In the genomic region with DNA sequence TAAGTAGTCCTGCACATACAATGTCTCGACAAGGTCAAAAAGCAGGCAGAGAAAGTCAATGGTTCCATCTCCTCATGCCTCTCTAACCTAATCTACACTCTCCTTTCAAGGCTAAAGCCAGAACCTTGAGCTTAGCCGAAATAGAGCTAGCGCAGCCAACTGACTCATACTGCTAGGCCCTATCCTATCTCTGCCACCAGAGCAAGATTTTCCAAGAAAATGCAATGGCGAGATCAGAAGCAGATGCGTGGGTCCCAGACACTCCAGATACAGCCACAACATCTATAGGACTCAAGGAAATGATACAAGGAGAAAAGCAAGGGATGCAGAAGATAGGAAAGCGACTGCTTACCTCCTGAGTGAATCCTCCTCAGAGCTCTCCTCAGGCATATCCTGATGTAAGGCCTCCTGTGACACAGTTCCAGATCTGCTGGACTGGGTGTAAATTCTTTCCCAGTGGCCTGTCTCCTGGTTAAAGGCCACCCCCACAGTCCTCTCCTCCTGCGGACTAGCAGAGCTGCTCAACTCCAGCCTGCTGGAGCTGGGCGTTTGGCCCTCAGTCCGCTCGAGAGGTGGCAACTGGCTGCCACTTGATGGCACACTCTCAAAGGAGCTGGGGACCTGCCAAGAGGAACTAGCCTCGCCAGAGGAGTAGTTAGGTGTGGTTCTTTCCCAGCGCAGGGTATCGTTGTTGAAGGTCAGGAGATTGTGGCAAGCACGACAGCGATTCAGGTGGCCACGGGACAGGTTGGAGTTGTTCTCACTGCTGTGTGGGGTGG, we compare ENCODE assay signal across 2 cellular contexts.
TF ChIP-seq lines count a peak whose summit lies in the region.

No MANE protein-coding gene starts in this region.

TF ChIP-seq in K562, 482 proteins besides CTCF, POLR2A, EP300 and RAD21 (continues in another document):
- TF ChIP-seq, protein P1, sequence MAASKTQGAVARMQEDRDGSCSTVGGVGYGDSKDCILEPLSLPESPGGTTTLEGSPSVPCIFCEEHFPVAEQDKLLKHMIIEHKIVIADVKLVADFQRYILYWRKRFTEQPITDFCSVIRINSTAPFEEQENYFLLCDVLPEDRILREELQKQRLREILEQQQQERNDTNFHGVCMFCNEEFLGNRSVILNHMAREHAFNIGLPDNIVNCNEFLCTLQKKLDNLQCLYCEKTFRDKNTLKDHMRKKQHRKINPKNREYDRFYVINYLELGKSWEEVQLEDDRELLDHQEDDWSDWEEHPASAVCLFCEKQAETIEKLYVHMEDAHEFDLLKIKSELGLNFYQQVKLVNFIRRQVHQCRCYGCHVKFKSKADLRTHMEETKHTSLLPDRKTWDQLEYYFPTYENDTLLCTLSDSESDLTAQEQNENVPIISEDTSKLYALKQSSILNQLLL (CRISPR knock-in tag; IDR thresholded peaks at IDR 0.05; ENCODE audit: borderline replicate concordance) = no peak
- TF ChIP-seq, protein P2, sequence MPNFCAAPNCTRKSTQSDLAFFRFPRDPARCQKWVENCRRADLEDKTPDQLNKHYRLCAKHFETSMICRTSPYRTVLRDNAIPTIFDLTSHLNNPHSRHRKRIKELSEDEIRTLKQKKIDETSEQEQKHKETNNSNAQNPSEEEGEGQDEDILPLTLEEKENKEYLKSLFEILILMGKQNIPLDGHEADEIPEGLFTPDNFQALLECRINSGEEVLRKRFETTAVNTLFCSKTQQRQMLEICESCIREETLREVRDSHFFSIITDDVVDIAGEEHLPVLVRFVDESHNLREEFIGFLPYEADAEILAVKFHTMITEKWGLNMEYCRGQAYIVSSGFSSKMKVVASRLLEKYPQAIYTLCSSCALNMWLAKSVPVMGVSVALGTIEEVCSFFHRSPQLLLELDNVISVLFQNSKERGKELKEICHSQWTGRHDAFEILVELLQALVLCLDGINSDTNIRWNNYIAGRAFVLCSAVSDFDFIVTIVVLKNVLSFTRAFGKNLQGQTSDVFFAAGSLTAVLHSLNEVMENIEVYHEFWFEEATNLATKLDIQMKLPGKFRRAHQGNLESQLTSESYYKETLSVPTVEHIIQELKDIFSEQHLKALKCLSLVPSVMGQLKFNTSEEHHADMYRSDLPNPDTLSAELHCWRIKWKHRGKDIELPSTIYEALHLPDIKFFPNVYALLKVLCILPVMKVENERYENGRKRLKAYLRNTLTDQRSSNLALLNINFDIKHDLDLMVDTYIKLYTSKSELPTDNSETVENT (CRISPR knock-in tag; IDR thresholded peaks at IDR 0.05) = no peak
- TF ChIP-seq ZNF274 (IDR thresholded peaks at IDR 0.05; ENCODE audit: borderline replicate concordance, low read depth, low read length) (no peak), SOX6 (IDR thresholded peaks at IDR 0.05) (peak; percentile 80), PTTG1 (tag; IDR thresholded peaks at IDR 0.05; ENCODE audit: low read depth) (no peak), HNRNPUL1 (IDR thresholded peaks at IDR 0.05; ENCODE audit: low read length) (no peak), SNIP1 (IDR thresholded peaks at IDR 0.05; ENCODE audit: low read depth) (no peak), PML (IDR thresholded peaks at IDR 0.05; ENCODE audit: low read length) (peak; percentile 45; the same call in 1 of the 2 replicates), GATAD2B (IDR thresholded peaks at IDR 0.05; ENCODE audit: borderline replicate concordance) (no peak), ZNF263 (CRISPR knock-in tag; IDR thresholded peaks at IDR 0.05; ENCODE audit: borderline replicate concordance) (no peak)
- TF ChIP-seq, protein P3, sequence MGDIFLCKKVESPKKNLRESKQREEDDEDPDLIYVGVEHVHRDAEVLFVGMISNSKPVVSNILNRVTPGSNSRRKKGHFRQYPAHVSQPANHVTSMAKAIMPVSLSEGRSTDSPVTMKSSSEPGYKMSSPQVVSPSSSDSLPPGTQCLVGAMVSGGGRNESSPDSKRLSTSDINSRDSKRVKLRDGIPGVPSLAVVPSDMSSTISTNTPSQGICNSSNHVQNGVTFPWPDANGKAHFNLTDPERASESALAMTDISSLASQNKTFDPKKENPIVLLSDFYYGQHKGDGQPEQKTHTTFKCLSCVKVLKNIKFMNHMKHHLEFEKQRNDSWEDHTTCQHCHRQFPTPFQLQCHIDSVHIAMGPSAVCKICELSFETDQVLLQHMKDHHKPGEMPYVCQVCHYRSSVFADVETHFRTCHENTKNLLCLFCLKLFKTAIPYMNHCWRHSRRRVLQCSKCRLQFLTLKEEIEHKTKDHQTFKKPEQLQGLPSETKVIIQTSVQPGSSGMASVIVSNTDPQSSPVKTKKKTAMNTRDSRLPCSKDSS (IDR thresholded peaks at IDR 0.05; ENCODE audit: low read depth, partially characterized antibody) = no peak
- TF ChIP-seq, protein P4, sequence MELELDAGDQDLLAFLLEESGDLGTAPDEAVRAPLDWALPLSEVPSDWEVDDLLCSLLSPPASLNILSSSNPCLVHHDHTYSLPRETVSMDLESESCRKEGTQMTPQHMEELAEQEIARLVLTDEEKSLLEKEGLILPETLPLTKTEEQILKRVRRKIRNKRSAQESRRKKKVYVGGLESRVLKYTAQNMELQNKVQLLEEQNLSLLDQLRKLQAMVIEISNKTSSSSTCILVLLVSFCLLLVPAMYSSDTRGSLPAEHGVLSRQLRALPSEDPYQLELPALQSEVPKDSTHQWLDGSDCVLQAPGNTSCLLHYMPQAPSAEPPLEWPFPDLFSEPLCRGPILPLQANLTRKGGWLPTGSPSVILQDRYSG (tag; conservative IDR thresholded peaks at IDR 0.05; ENCODE audit: low read depth) = no peak

TF ChIP-seq in HepG2, 621 proteins besides CTCF, POLR2A, EP300 and RAD21:
- TF ChIP-seq, protein P5, sequence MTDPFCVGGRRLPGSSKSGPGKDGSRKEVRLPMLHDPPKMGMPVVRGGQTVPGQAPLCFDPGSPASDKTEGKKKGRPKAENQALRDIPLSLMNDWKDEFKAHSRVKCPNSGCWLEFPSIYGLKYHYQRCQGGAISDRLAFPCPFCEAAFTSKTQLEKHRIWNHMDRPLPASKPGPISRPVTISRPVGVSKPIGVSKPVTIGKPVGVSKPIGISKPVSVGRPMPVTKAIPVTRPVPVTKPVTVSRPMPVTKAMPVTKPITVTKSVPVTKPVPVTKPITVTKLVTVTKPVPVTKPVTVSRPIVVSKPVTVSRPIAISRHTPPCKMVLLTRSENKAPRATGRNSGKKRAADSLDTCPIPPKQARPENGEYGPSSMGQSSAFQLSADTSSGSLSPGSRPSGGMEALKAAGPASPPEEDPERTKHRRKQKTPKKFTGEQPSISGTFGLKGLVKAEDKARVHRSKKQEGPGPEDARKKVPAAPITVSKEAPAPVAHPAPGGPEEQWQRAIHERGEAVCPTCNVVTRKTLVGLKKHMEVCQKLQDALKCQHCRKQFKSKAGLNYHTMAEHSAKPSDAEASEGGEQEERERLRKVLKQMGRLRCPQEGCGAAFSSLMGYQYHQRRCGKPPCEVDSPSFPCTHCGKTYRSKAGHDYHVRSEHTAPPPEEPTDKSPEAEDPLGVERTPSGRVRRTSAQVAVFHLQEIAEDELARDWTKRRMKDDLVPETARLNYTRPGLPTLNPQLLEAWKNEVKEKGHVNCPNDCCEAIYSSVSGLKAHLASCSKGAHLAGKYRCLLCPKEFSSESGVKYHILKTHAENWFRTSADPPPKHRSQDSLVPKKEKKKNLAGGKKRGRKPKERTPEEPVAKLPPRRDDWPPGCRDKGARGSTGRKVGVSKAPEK (CRISPR knock-in tag; IDR thresholded peaks at IDR 0.05; ENCODE audit: borderline replicate concordance) = no peak
- no peak for TF ChIP-seq ZNF256 (CRISPR knock-in tag; conservative IDR thresholded peaks at IDR 0.05)
- 0 out of 2 replicates have a peak, but pooled peaks have one; percentile 20 for TF ChIP-seq STAG1 (CRISPR knock-in tag; IDR thresholded peaks at IDR 0.05)
